ENCODE assay signal across 8 cellular contexts in genomic region chr22:50783033-50783880, GRCh38. TPM values are rescaled to one million over a fixed set of nuclear protein-coding genes. Genes with fewer than 3 reads are reported as not detected.
DNase-seq lines count a peak whose midpoint lies in the region; ATAC-seq and TF ChIP-seq lines count a peak whose summit lies in the region.
"Not testable (repeated sequence)": the region's sequence is repeated elsewhere in the genome, so short reads cannot be mapped to it uniquely, and the experiment has no call there.

Gene RABL2B, minus strand, starts transcription at chr22:50783636. Its CDS starts 1,342 bp downstream, at chr22:50782294.

- H3K9me3 Mint-ChIP-seq in WTC11: not testable (repeated sequence)

- H3K27ac ChIP-seq in AG04450 (ENCODE audit: low read depth, low read length); mammary epithelial cell (ENCODE audit: insufficient read depth, low read depth, low read length): not testable (repeated sequence)
- peak within 1 kb of the TSS in 13 of 21 experiments; percentile 16 to 69 (median 51) for H3K27ac ChIP-seq in skin epidermis

- H3K4me3 Mint-ChIP-seq in WTC11: peak within 1 kb of the TSS; percentile 88

- not testable (repeated sequence) for H4K20me1 ChIP-seq in mammary epithelial cell (ENCODE audit: insufficient read depth, low read length)

- TSS peak; percentile 64 for BruUV-seq in mammary epithelial cell (replicated peaks; lab: Mats Ljungman, UMichigan)

- in situ Hi-C loops in mammary epithelial cell (cut with MboI; ENCODE audit: low sequenced_read_pairs in 2 of 2): not testable (repeated sequence)

- dilution Hi-C loops in mammary epithelial cell (cut with HindIII; ENCODE audit: low sequenced_read_pairs): not testable (repeated sequence)

- H3K36me3 Mint-ChIP-seq in WTC11: not testable (repeated sequence)

- not testable (repeated sequence) for H3K9me3 ChIP-seq in AG04450 (ENCODE audit: control insufficient read depth, insufficient read depth, low read length); mammary epithelial cell (replicated peaks; ENCODE audit: insufficient read depth, low read length)

- peak; percentile 59 for DNase-seq in AG04450 (ENCODE audit: low read depth, low spot score)
- peak; percentile 66 for DNase-seq in NCI-H2227 treated with DMSO at 0.1 percent for 48 hours (lab: John Stamatoyannopoulos, UW)
- peak; percentile 87 for DNase-seq in WTC11 (ENCODE audit: low spot score)
- peak; percentile 87 for DNase-seq in mammary epithelial cell
- DNase-seq in iPS-NIHi11 (ENCODE audit: low spot score): peak; percentile 93

- whole genome bisulfite sequencing in mammary epithelial cell (ENCODE audit: low coverage, missing lambda C conversion rate): 0% methylated on average over 18 of the region's 77 CpGs

- intact Hi-C loops in mammary epithelial cell (cut with micrococcal nuclease): not testable (repeated sequence)

- POLR2A ChIA-PET in AG04450 (lab: Yijun Ruan, JAX); WTC11 (lab: Charles Lee): not testable (repeated sequence)

- H3K79me2 ChIP-seq in mammary epithelial cell (ENCODE audit: insufficient read depth, low read length): not testable (repeated sequence)

- H3K4me1 ChIP-seq in mammary epithelial cell (ENCODE audit: insufficient read depth, low read length): not testable (repeated sequence)

- not testable (repeated sequence) for H3K36me3 ChIP-seq in mammary epithelial cell (ENCODE audit: insufficient read depth, low read length)

- H3K4me3 ChIP-seq in AG04450 (ENCODE audit: low read depth, low read length): peak within 1 kb of the TSS; percentile 65
- peak within 1 kb of the TSS; percentile 42 to 57 (median 52) for H3K4me3 ChIP-seq in mammary epithelial cell (replicated peaks in 1 of 3; ENCODE audit: insufficient read depth in 1 of 3, low read depth in 2 of 3, low read length in 3 of 3)
- H3K4me3 ChIP-seq in skin epidermis: peak within 1 kb of the TSS; percentile 39 to 56 (median 52)

- H3K27me3 ChIP-seq in AG04450 (ENCODE audit: control insufficient read depth, insufficient read depth, low read length); mammary epithelial cell (ENCODE audit: insufficient read depth, low read length): not testable (repeated sequence)

- CTCF ChIA-PET in AG04450 (lab: Charles Lee): interaction anchor here (1.4 kb wide), 1 partner anchor 8 kb away, joined by 4 read pairs; no protein-coding TSS in a partner anchor
- CTCF ChIA-PET in WTC11 (lab: Charles Lee): not testable (repeated sequence)
- CTCF ChIA-PET in mammary epithelial cell (lab: Charles Lee; ENCODE audit: low non-redundant PET): interaction anchor here (0.6 kb wide), 1 partner anchor 501 kb away, joined by 7 read pairs; no protein-coding TSS in a partner anchor

- H3K9ac ChIP-seq in mammary epithelial cell (ENCODE audit: insufficient read depth, low read length): peak within 1 kb of the TSS; percentile 47

- peak within 1 kb of the TSS; percentile 56 for H3K4me2 ChIP-seq in mammary epithelial cell (ENCODE audit: insufficient read depth, low read depth, low read length)

- H3K27ac Mint-ChIP-seq in WTC11: not testable (repeated sequence)

- ATAC-seq in GM18873 (IDR thresholded peaks at IDR 0.05; ENCODE audit: low FRiP score, unreplicated experiment): peak; percentile 95
- peak; percentile 90 for ATAC-seq in HG03103 (IDR thresholded peaks at IDR 0.05; ENCODE audit: low read depth, unreplicated experiment)
- peak; percentile 96 for ATAC-seq in WTC11

- not testable (repeated sequence) for H3K4me1 Mint-ChIP-seq in WTC11

- peak within 1 kb of the TSS; percentile 74 for H2AFZ ChIP-seq in mammary epithelial cell (ENCODE audit: low read depth, low read length)

- TF ChIP-seq CTCF in AG04450 (IDR thresholded peaks at IDR 0.05; ENCODE audit: low read depth, low read length); WTC11 (IDR thresholded peaks at IDR 0.05); mammary epithelial cell (conservative IDR thresholded peaks at IDR 0.05 in 1 of 2, IDR thresholded peaks at IDR 0.05 in 1 of 2; ENCODE audit: extremely low read depth in 1 of 2, insufficient read depth in 1 of 2, low read depth in 1 of 2, low read length in 2 of 2): not testable (repeated sequence)

- not testable (repeated sequence) for H3K27me3 Mint-ChIP-seq in WTC11 (ENCODE audit: low read depth)

TF ChIP-seq in WTC11, 78 proteins besides CTCF, POLR2A, EP300 and RAD21:
- 0 out of 2 replicates have a peak, but pooled peaks have one; percentile 35 for TF ChIP-seq FOXK1 (CRISPR knock-in tag; IDR thresholded peaks at IDR 0.05)
TF ChIP-seq in WTC11: peak in this region for 1; not testable (repeated sequence) for 77.

RNA-seq across cellular contexts. Expression of gene RABL2B, which starts in this region (rescaled TPM):
- 31.4 and 31.5 TPM in 2 replicates for polyA plus RNA-seq in AG04450 (2011; rRNA removed)
- polyA minus RNA-seq in AG04450 (2011; rRNA and poly(A)+ RNA removed): 18.2 and 22.9 TPM in 2 replicates
- 22.4 to 24.0 TPM (median 23.2 TPM) in 3 replicates for total RNA-seq in WTC11 (2021)
- total RNA-seq in mammary epithelial cell: 10 to 100 TPM; 20.8 to 28.9 TPM
- polyA plus RNA-seq in mammary epithelial cell: 32.4 TPM
- 50.6 TPM for polyA minus RNA-seq in mammary epithelial cell
